Comparison of ENCODE assay signal across 17 cellular contexts in the genomic region with DNA sequence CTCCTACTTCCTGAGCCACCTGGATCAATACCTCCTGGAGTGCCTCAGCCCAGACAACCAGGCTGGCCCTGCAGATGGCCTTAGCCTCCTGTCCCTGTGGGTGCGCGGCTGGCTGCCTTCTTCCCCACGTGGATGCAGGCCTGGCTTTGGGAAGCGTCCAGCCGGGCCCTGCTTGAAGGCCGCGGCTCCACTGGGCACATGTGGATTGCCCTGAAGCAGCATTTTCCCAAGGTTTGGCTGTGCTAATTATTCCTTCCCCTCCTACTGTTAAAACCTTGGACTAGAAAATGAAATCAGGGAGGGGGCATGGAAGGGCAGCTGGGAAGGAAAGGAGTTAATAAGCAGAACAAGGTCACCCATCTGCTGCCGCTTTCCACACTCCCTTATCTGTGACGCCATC.
"Had no signal": no experiment of that assay in that cellular context is flagged by ENCODE, and none has a peak within 500 bp of the region (broad histone marks: within the 10 kb centered on the region; RNA-seq: fewer than 3 reads in every experiment).

No MANE protein-coding gene starts in this region.

- ATAC-seq: mucosa of descending colon; naive thymus-derived CD8-positive, alpha-beta T cell; sciatic nerve had no signal

- H3K4me3 ChIP-seq: lung, mucosa of descending colon, prostate gland, suprapubic skin, upper lobe of left lung had no signal

- H3K27me3 ChIP-seq: brain microvascular endothelial cell, suprapubic skin, upper lobe of left lung had no signal

- H3K9me3 Mint-ChIP-seq: naive thymus-derived CD8-positive, alpha-beta T cell; stimulated activated naive CD8-positive, alpha-beta T cell treated with anti-CD3 and anti-CD28 coated beads, Interleukin-15, Interleukin-2, amounts not matched to agents 100 ng/mL and 50 ng/mL, for 24 hours had no signal

- H3K27ac ChIP-seq: brain microvascular endothelial cell, prostate gland, suprapubic skin, upper lobe of left lung had no signal

- H3K4me3 Mint-ChIP-seq: activated naive CD8-positive, alpha-beta T cell; naive thymus-derived CD8-positive, alpha-beta T cell; stimulated activated naive CD8-positive, alpha-beta T cell treated with anti-CD3 and anti-CD28 coated beads, Interleukin-15, Interleukin-2, amounts not matched to agents 100 ng/mL and 50 ng/mL, for 24 hours had no signal

- H3K4me1 ChIP-seq: prostate gland, suprapubic skin had no signal

- DNase-seq: activated CD4-positive, alpha-beta T cell treated with anti-CD3 and anti-CD28 coated beads, Interleukin-2, amount 50 U/mL, for 1 hour; activated CD8-positive, alpha-beta memory T cell treated with anti-CD3 and anti-CD28 coated beads for 24 hours; activated gamma-delta T cell treated with Interleukin-2 at 50 U/mL for 16 hours; amygdala; brain microvascular endothelial cell; effector CD8-positive, alpha-beta T cell; foreskin fibroblast; mucosa of descending colon; naive thymus-derived CD8-positive, alpha-beta T cell; nucleus accumbens had no signal

- H3K36me3 Mint-ChIP-seq: activated naive CD8-positive, alpha-beta T cell; naive thymus-derived CD8-positive, alpha-beta T cell had no signal

- H3K27me3 Mint-ChIP-seq: activated naive CD8-positive, alpha-beta T cell; stimulated activated naive CD8-positive, alpha-beta T cell treated with anti-CD3 and anti-CD28 coated beads, Interleukin-15, Interleukin-2, amounts not matched to agents 100 ng/mL and 50 ng/mL, for 24 hours had no signal

- H3K27ac Mint-ChIP-seq: activated naive CD8-positive, alpha-beta T cell; naive thymus-derived CD8-positive, alpha-beta T cell; stimulated activated naive CD8-positive, alpha-beta T cell treated with anti-CD3 and anti-CD28 coated beads, Interleukin-15, Interleukin-2, amounts not matched to agents 100 ng/mL and 50 ng/mL, for 24 hours had no signal

- H3K4me1 Mint-ChIP-seq: naive thymus-derived CD8-positive, alpha-beta T cell had no signal

- H3K9me3 ChIP-seq: mucosa of descending colon, prostate gland, suprapubic skin, upper lobe of left lung had no signal

- H3K36me3 ChIP-seq: brain microvascular endothelial cell, prostate gland, suprapubic skin, upper lobe of left lung had no signal
